Comparison of ENCODE assay signal across 16 cellular contexts in genomic region chr4:10765386-10765785, GRCh38.
"Had no signal": no experiment of that assay in that cellular context is flagged by ENCODE, and none has a peak within 500 bp of the region (broad histone marks: within the 10 kb centered on the region; RNA-seq: fewer than 3 reads in every experiment).

No MANE protein-coding gene starts in this region.

- H3K27ac ChIP-seq: esophagus squamous epithelium, left lung, lower lobe of right lung, neural progenitor cell, ovary, right atrium auricular region, sigmoid colon, skin epidermis had no signal

- H3K27me3 ChIP-seq: esophagus squamous epithelium, left lung, neural progenitor cell, ovary, right atrium auricular region, sigmoid colon had no signal

- H2AFZ ChIP-seq: neural progenitor cell had no signal

- ATAC-seq: left lung; lower lobe of right lung; natural killer cell treated with Interleukin-12 subunit alpha and Interleukin-12 subunit beta and Interleukin-15 and Interleukin-18, amount 100 ng/mL, for 72 hours had no signal

- H3K9me3 ChIP-seq: esophagus squamous epithelium, left lung, lower lobe of right lung, ovary, right atrium auricular region, sigmoid colon had no signal

- H3K4me1 ChIP-seq: esophagus squamous epithelium, left lung, lower lobe of right lung, right atrium auricular region had no signal

- H3K36me3 ChIP-seq: esophagus squamous epithelium, left lung, lower lobe of right lung, neural progenitor cell, ovary, right atrium auricular region, sigmoid colon had no signal

- H3K9ac ChIP-seq: neural progenitor cell had no signal

- H3K4me2 ChIP-seq: neural progenitor cell had no signal

- DNase-seq: effector memory CD4-positive, alpha-beta T cell; esophagus squamous epithelium; foreskin fibroblast; immature natural killer cell; left lung; lower lobe of right lung; midbrain; nucleus accumbens; ovary; sigmoid colon; stimulated activated CD4-positive, alpha-beta T cell treated with anti-CD3 and anti-CD28 coated beads, Interleukin-12 subunit alpha, Interleukin-12 subunit beta, amount 100 ng/mL, for 4 hours; stimulated activated naive CD4-positive, alpha-beta T cell treated with Interleukin-2 at 50 U/mL for 16 hours had no signal

- H3K4me3 ChIP-seq: esophagus squamous epithelium, left lung, lower lobe of right lung, neural progenitor cell, ovary, right atrium auricular region, sigmoid colon, skin epidermis had no signal
